Comparison of ENCODE assay signal across 1 cellular context in genomic region chr2:119837350-119837749, GRCh38.
TF ChIP-seq lines count a peak whose summit lies in the region.

No MANE protein-coding gene starts in this region.

TF ChIP-seq in HepG2, 621 proteins besides CTCF, POLR2A, EP300 and RAD21 (continued from another document and continues in another):
- TF ChIP-seq THYN1 (CRISPR knock-in tag; IDR thresholded peaks at IDR 0.05; ENCODE audit: borderline replicate concordance, low read depth) (no peak), KLF15 (CRISPR knock-in tag; IDR thresholded peaks at IDR 0.05; ENCODE audit: borderline replicate concordance) (no peak), ZBTB7A (CRISPR knock-in tag; IDR thresholded peaks at IDR 0.05) (peak; percentile 57; the same call in 1 of the 2 replicates), ZNF83 (CRISPR knock-in tag; IDR thresholded peaks at IDR 0.05; ENCODE audit: borderline replicate concordance) (no peak), GATAD1 (CRISPR knock-in tag; IDR thresholded peaks at IDR 0.05) (no peak), HNF4G (IDR thresholded peaks at IDR 0.05; ENCODE audit: borderline replicate concordance, low read depth, low read length) (peak; percentile 24; the same call in 1 of the 2 replicates), HNF4G (CRISPR knock-in tag; IDR thresholded peaks at IDR 0.05; ENCODE audit: borderline replicate concordance, low read depth) (no peak), FIP1L1 (IDR thresholded peaks at IDR 0.05; ENCODE audit: borderline replicate concordance, insufficient read depth, low read depth, low read length) (no peak), ZFY (CRISPR knock-in tag; IDR thresholded peaks at IDR 0.05) (no peak), SNAI1 (CRISPR knock-in tag; IDR thresholded peaks at IDR 0.05; ENCODE audit: borderline replicate concordance) (no peak), KAT7 (CRISPR knock-in tag; IDR thresholded peaks at IDR 0.05; ENCODE audit: borderline replicate concordance) (no peak), PRMT3 (CRISPR knock-in tag; IDR thresholded peaks at IDR 0.05; ENCODE audit: borderline replicate concordance, low read depth) (no peak), TEAD2 (CRISPR knock-in tag; IDR thresholded peaks at IDR 0.05) (no peak), TBX2 (CRISPR knock-in tag; IDR thresholded peaks at IDR 0.05; ENCODE audit: borderline replicate concordance) (no peak), BHLHE40 (IDR thresholded peaks at IDR 0.05; ENCODE audit: low read length) (no peak), KDM1A (CRISPR knock-in tag; IDR thresholded peaks at IDR 0.05) (no peak), ZNF281 (CRISPR knock-in tag; IDR thresholded peaks at IDR 0.05; ENCODE audit: borderline replicate concordance) (no peak), ZNF564 (CRISPR knock-in tag; IDR thresholded peaks at IDR 0.05) (no peak), FOXO4 (CRISPR knock-in tag; conservative IDR thresholded peaks at IDR 0.05) (0 out of 2 replicates have a peak, but pooled peaks have one; percentile 70), STAG1 (CRISPR knock-in tag; IDR thresholded peaks at IDR 0.05) (0 out of 2 replicates have a peak, but pooled peaks have one; percentile 4), NCOA2 (CRISPR knock-in tag; IDR thresholded peaks at IDR 0.05) (no peak), MBD4 (IDR thresholded peaks at IDR 0.05; ENCODE audit: borderline replicate concordance, low read length) (no peak), ZHX1 (CRISPR knock-in tag; IDR thresholded peaks at IDR 0.05; ENCODE audit: low read depth) (no peak), ZNF781 (CRISPR knock-in tag; IDR thresholded peaks at IDR 0.05; ENCODE audit: borderline replicate concordance, not compliant biosample characterization) (no peak), ZNF562 (CRISPR knock-in tag; IDR thresholded peaks at IDR 0.05; ENCODE audit: borderline replicate concordance) (no peak), GMEB2 (CRISPR knock-in tag; IDR thresholded peaks at IDR 0.05; ENCODE audit: low read depth) (no peak), ZEB1 (IDR thresholded peaks at IDR 0.05; ENCODE audit: insufficient replicate concordance, low read depth) (no peak), KLF13 (CRISPR knock-in tag; IDR thresholded peaks at IDR 0.05) (no peak), THAP7 (CRISPR knock-in tag; IDR thresholded peaks at IDR 0.05) (no peak), NCOR1 (IDR thresholded peaks at IDR 0.05; ENCODE audit: borderline replicate concordance, low read length) (no peak), ZNF558 (CRISPR knock-in tag; IDR thresholded peaks at IDR 0.05; ENCODE audit: borderline replicate concordance) (no peak), PRDM4 (CRISPR knock-in tag; IDR thresholded peaks at IDR 0.05; ENCODE audit: borderline replicate concordance) (no peak), ZNF773 (CRISPR knock-in tag; IDR thresholded peaks at IDR 0.05; ENCODE audit: borderline replicate concordance) (no peak), SNAPC5 (CRISPR knock-in tag; IDR thresholded peaks at IDR 0.05; ENCODE audit: borderline replicate concordance) (no peak), ZBTB44 (CRISPR knock-in tag; IDR thresholded peaks at IDR 0.05) (no peak), NFIC (IDR thresholded peaks at IDR 0.05; ENCODE audit: low read length) (no peak), ZNF407 (CRISPR knock-in tag; IDR thresholded peaks at IDR 0.05; ENCODE audit: not compliant biosample characterization) (no peak), FOXC1 (CRISPR knock-in tag; IDR thresholded peaks at IDR 0.05; ENCODE audit: borderline replicate concordance) (no peak)
